16 cellular contexts compared by ENCODE assay signal in the genomic region with DNA sequence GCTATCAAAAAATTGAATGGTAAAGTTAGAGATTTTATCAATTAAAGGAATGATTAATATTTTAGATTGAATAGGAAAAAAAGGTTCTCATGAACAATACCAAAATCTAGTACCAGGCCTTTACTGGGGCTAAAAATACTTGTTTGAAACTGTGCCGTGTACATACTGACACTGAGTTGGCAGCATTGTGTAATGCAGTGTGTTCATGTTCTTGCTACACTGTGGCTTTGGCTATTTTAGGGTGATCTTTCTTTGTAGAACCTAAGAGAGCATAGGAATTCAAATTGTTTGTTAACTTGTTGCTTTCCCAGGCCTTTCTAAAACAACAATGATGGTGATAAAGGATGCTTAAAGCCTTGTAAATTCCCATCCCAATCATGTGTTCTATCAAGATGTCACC.
"Had no signal": no experiment of that assay in that cellular context is flagged by ENCODE, and none has a peak within 500 bp of the region (broad histone marks: within the 10 kb centered on the region; RNA-seq: fewer than 3 reads in every experiment).

No MANE protein-coding gene starts in this region.

- H3K9me3 ChIP-seq: pancreas, tibial nerve had no signal

- H3K9me3 Mint-ChIP-seq: activated naive CD4-positive, alpha-beta T cell treated with anti-CD3 and anti-CD28 coated beads, Interleukin-2, amount 50 U/mL, for 72 hours; activated T-cell treated with anti-CD3 and anti-CD28 coated beads, Interleukin-2, amount 50 U/mL, for 24 hours had no signal

- H3K36me3 ChIP-seq: brain microvascular endothelial cell, pancreas, tibial nerve had no signal

- H3K4me1 ChIP-seq: pancreas had no signal

- H3K4me3 ChIP-seq: pancreas, tibial nerve had no signal

- H3K27ac ChIP-seq: brain microvascular endothelial cell, foreskin keratinocyte, pancreas, tibial nerve had no signal

- H3K4me1 Mint-ChIP-seq: activated CD8-positive, alpha-beta memory T cell treated with anti-CD3 and anti-CD28 coated beads, Interleukin-2, amount 10 ng/mL, durations not matched to agents 7 days and 5 days had no signal

- H3K36me3 Mint-ChIP-seq: activated CD8-positive, alpha-beta memory T cell treated with anti-CD3 and anti-CD28 coated beads, Interleukin-2, amount 10 ng/mL, durations not matched to agents 7 days and 5 days; activated naive CD4-positive, alpha-beta T cell treated with anti-CD3 and anti-CD28 coated beads, Interleukin-2, amount 50 U/mL, for 72 hours had no signal

- H3K27ac Mint-ChIP-seq: activated CD8-positive, alpha-beta memory T cell treated with anti-CD3 and anti-CD28 coated beads, Interleukin-2, amount 10 ng/mL, durations not matched to agents 7 days and 5 days; activated naive CD4-positive, alpha-beta T cell treated with anti-CD3 and anti-CD28 coated beads, Interleukin-2, amount 50 U/mL, for 72 hours; activated T-cell treated with anti-CD3 and anti-CD28 coated beads, Interleukin-2, amount 50 U/mL, for 24 hours; stimulated activated naive CD8-positive, alpha-beta T cell treated with anti-CD3 and anti-CD28 coated beads, Interleukin-15, Interleukin-2, amounts not matched to agents 100 ng/mL and 50 ng/mL, for 24 hours had no signal

- H3K27me3 ChIP-seq: brain microvascular endothelial cell, foreskin keratinocyte, pancreas, tibial nerve had no signal

- H3K4me3 Mint-ChIP-seq: activated CD8-positive, alpha-beta memory T cell treated with anti-CD3 and anti-CD28 coated beads, Interleukin-2, amount 10 ng/mL, durations not matched to agents 7 days and 5 days; activated T-cell treated with anti-CD3 and anti-CD28 coated beads, Interleukin-2, amount 50 U/mL, for 24 hours; stimulated activated naive CD8-positive, alpha-beta T cell treated with anti-CD3 and anti-CD28 coated beads, Interleukin-15, Interleukin-2, amounts not matched to agents 100 ng/mL and 50 ng/mL, for 24 hours had no signal

- DNase-seq: activated CD4-positive, alpha-beta T cell treated with anti-CD3 and anti-CD28 coated beads for 1 hour; activated CD4-positive, alpha-beta T cell treated with anti-CD3 and anti-CD28 coated beads, Interleukin-2, amount 50 U/mL, for 48 hours; activated CD8-positive, alpha-beta memory T cell treated with anti-CD3 and anti-CD28 coated beads, Interleukin-2, amount 10 ng/mL, durations not matched to agents 7 days and 5 days; activated effector memory CD4-positive, alpha-beta T cell treated with Interleukin-2 at 50 U/mL for 16 hours; activated T-cell treated with anti-CD3 and anti-CD28 coated beads, Interleukin-2, amount 50 U/mL, for 24 hours; amygdala; brain microvascular endothelial cell; foreskin keratinocyte; kidney; pancreas; stimulated activated CD4-positive, alpha-beta T cell treated with anti-CD3 and anti-CD28 coated beads, Interleukin-15, amount 100 ng/mL, for 24 hours; stimulated activated CD4-positive, alpha-beta T cell treated with anti-CD3 and anti-CD28 coated beads, Interleukin-4, amount 100 ng/mL, for 24 hours; T-helper 9 cell had no signal

- ATAC-seq: activated CD8-positive, alpha-beta memory T cell treated with anti-CD3 and anti-CD28 coated beads, Interleukin-2, amount 10 ng/mL, durations not matched to agents 7 days and 5 days; activated naive CD4-positive, alpha-beta T cell treated with anti-CD3 and anti-CD28 coated beads, Interleukin-2, amount 50 U/mL, for 72 hours; foreskin keratinocyte; pancreas had no signal
